Comparison of ENCODE assay signal across 24 cellular contexts in the genomic region with DNA sequence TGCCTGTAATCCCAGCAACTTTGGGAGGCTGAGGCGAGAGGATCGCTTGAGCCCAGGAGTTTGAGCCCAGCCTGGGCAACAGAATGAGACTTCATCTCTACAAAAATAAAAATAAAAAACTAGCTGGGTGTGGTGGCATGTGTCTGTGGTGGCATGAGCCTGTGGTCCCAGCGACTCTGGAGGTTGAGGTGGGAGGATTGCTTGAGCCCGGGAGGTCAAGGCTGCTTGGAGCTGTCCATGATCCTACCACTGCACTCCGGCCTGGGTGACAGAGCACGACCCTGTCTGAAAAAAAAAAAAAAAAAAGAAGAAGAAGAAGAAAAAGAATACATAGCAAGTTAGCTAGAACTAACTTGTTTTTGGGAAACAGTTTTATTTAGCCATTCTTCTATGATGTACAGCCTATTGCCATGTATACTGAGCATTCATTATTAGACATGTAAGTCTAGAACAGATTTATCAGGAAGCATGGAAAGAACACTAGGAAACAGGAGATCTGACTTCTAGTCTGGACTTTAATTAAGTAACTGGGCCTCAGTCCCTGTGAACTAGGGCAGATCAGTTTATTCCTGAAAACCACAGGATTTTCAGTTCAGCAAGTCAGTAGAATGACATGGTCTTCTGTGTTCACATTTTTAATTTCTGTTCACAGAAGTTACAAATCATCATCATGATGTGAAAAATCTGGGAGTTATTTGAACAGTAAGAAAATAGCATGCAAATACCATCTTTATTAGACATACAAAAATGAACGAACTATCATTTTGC.
DNase-seq lines count a peak whose midpoint lies in the region; ATAC-seq lines count a peak whose summit lies in the region.
"Had no signal": no experiment of that assay in that cellular context is flagged by ENCODE, and none has a peak within 500 bp of the region (broad histone marks: within the 10 kb centered on the region; RNA-seq: fewer than 3 reads in every experiment).

No MANE protein-coding gene starts in this region.

- no peak overlapping the region for H2BK5ac ChIP-seq in mesenchymal stem cell (ENCODE audit: low read depth, low read length, poor library complexity, severe bottlenecking)

- peaks cover 28 to 78% (median 53%) of the 10 kb centered on the region in 4 donors for H3K4me1 Mint-ChIP-seq in CD4-positive, CD25-positive, alpha-beta regulatory T cell

- ATAC-seq in CD4-positive, CD25-positive, alpha-beta regulatory T cell (ENCODE audit: low read depth in 2 of 2), result no peak
- no peak for ATAC-seq in GM21526 (IDR thresholded peaks at IDR 0.05; ENCODE audit: low FRiP score, unreplicated experiment)
- ATAC-seq in HG02973 (IDR thresholded peaks at IDR 0.05; ENCODE audit: unreplicated experiment), result no peak
- no peak for ATAC-seq in HG02610 (IDR thresholded peaks at IDR 0.05; ENCODE audit: unreplicated experiment)
- ATAC-seq: Right ventricle myocardium inferior had no signal

- H4K20me1 ChIP-seq in Karpas-422 (ENCODE audit: insufficient read depth, low read depth, low read length), result no peaks in the 10 kb centered on the region

- peak overlapping the region; percentile 37 to 91 (median 81) for H3K27ac Mint-ChIP-seq in CD4-positive, CD25-positive, alpha-beta regulatory T cell

- no peaks in the 10 kb centered on the region for H3K79me1 ChIP-seq in mesenchymal stem cell (replicated peaks; ENCODE audit: low read length, poor library complexity, severe bottlenecking)

- H3K18ac ChIP-seq in mesenchymal stem cell (ENCODE audit: low read depth in 1 of 2, low read length in 2 of 2), result no peak overlapping the region

- no peaks in the 10 kb centered on the region for H3K27me3 Mint-ChIP-seq in CD4-positive, CD25-positive, alpha-beta regulatory T cell
- H3K27me3 Mint-ChIP-seq: activated T-cell treated with anti-CD3 and anti-CD28 coated beads, Interleukin-2, amount 50 U/mL, for 24 hours had no signal

- H3K9ac ChIP-seq in Karpas-422 (ENCODE audit: low read length), result no peak overlapping the region
- H3K9ac ChIP-seq in mesenchymal stem cell (ENCODE audit: low read length), result no peak overlapping the region
- H3K9ac ChIP-seq: GM23248 had no signal

- no peak overlapping the region for H3K14ac ChIP-seq in mesenchymal stem cell (ENCODE audit: low read length in 2 of 2)

- peaks cover 10% of the 10 kb centered on the region for H3K36me3 ChIP-seq in CD4-positive, CD25-positive, alpha-beta regulatory T cell (ENCODE audit: control insufficient read depth, insufficient read depth, low read length)
- H3K36me3 ChIP-seq in Karpas-422 (ENCODE audit: insufficient read depth, low read length) (peaks cover 9% of the 10 kb centered on the region; the same call in 1 of the 2 replicates), mesenchymal stem cell (ENCODE audit: control insufficient read depth in 1 of 2, insufficient read depth in 2 of 2, low read depth in 1 of 2, low read length in 2 of 2) (no peaks in the 10 kb centered on the region)
- H3K36me3 ChIP-seq: ascending aorta, sigmoid colon had no signal

- H2BK12ac ChIP-seq in mesenchymal stem cell (ENCODE audit: low read length in 2 of 2), result no peak overlapping the region

- WGBS in mesenchymal stem cell, result 96% methylated on average over 3 of the region's 7 CpGs

- peak overlapping the region; percentile 81 for H3K27ac ChIP-seq in CD4-positive, CD25-positive, alpha-beta regulatory T cell (ENCODE audit: insufficient read depth, low read length, poor library complexity, severe bottlenecking)
- H3K27ac ChIP-seq in Karpas-422 (ENCODE audit: low read length) (peak overlapping the region; percentile 67), mesenchymal stem cell (ENCODE audit: low read length, poor library complexity, severe bottlenecking) (no peak overlapping the region)
- H3K27ac ChIP-seq: ascending aorta, epithelial cell of prostate, GM23248, hepatocyte, sigmoid colon, VCaP had no signal

- H3K4me2 ChIP-seq in Karpas-422 (ENCODE audit: low read depth, low read length, poor library complexity, severe bottlenecking) (peak overlapping the region; percentile 47), mesenchymal stem cell (ENCODE audit: low read length, poor library complexity, severe bottlenecking) (no peak overlapping the region)
- H3K4me2 ChIP-seq: hepatocyte had no signal

- no peak overlapping the region for H3K4ac ChIP-seq in mesenchymal stem cell (ENCODE audit: low read depth in 1 of 2, low read length in 2 of 2)

- no peak overlapping the region for H3K23ac ChIP-seq in mesenchymal stem cell (ENCODE audit: low read length in 2 of 2)

- H3K36me3 Mint-ChIP-seq in CD4-positive, CD25-positive, alpha-beta regulatory T cell, result peaks cover 21% of the 10 kb centered on the region

- no peak overlapping the region for H3K4me3 ChIP-seq in CD4-positive, CD25-positive, alpha-beta regulatory T cell (ENCODE audit: low read depth, low read length)
- H3K4me3 ChIP-seq in Karpas-422 (ENCODE audit: low read length) (no peak overlapping the region), mesenchymal stem cell (ENCODE audit: insufficient read depth in 1 of 2, low read depth in 1 of 2, low read length in 2 of 2) (no peak overlapping the region)
- H3K4me3 ChIP-seq: ascending aorta, dorsolateral prefrontal cortex, GM23248, hepatocyte, sigmoid colon had no signal

- H2BK15ac ChIP-seq in mesenchymal stem cell (ENCODE audit: low read depth, poor library complexity, severe bottlenecking), result no peak overlapping the region

- peak overlapping the region in 1 of 4 donors; percentile 75 for H3K4me3 Mint-ChIP-seq in CD4-positive, CD25-positive, alpha-beta regulatory T cell
- H3K4me3 Mint-ChIP-seq: activated T-cell treated with anti-CD3 and anti-CD28 coated beads, Interleukin-2, amount 50 U/mL, for 24 hours had no signal

- H3K4me1 ChIP-seq in CD4-positive, CD25-positive, alpha-beta regulatory T cell (ENCODE audit: control insufficient read depth, insufficient read depth, low read length, poor library complexity, severe bottlenecking), result peaks cover 60% of the 10 kb centered on the region
- H3K4me1 ChIP-seq in Karpas-422 (ENCODE audit: low read length), result peaks cover 46% of the 10 kb centered on the region
- no peaks in the 10 kb centered on the region for H3K4me1 ChIP-seq in mesenchymal stem cell (ENCODE audit: control insufficient read depth, insufficient read depth, low read depth, low read length)
- H3K4me1 ChIP-seq: ascending aorta, sigmoid colon had no signal

- H3K79me2 ChIP-seq in Karpas-422 (ENCODE audit: low read length), result peaks cover 20% of the 10 kb centered on the region
- H3K79me2 ChIP-seq: hepatocyte had no signal

- H2BK120ac ChIP-seq in mesenchymal stem cell (ENCODE audit: low read depth, low read length), result no peak overlapping the region

- no peak overlapping the region for H4K8ac ChIP-seq in mesenchymal stem cell (ENCODE audit: low read length)

- no peaks in the 10 kb centered on the region for H3K9me3 Mint-ChIP-seq in CD4-positive, CD25-positive, alpha-beta regulatory T cell
- H3K9me3 Mint-ChIP-seq: activated T-cell treated with anti-CD3 and anti-CD28 coated beads, Interleukin-2, amount 50 U/mL, for 24 hours had no signal

- H3K27me3 ChIP-seq in CD4-positive, CD25-positive, alpha-beta regulatory T cell (ENCODE audit: control insufficient read depth, insufficient read depth, low read length), result no peaks in the 10 kb centered on the region
- no peaks in the 10 kb centered on the region for H3K27me3 ChIP-seq in Karpas-422 (ENCODE audit: low read length)
- no peaks in the 10 kb centered on the region for H3K27me3 ChIP-seq in mesenchymal stem cell (ENCODE audit: control insufficient read depth in 1 of 2, insufficient read depth in 1 of 2, low read length in 2 of 2)
- H3K27me3 ChIP-seq: ascending aorta, dorsolateral prefrontal cortex, hepatocyte, sigmoid colon had no signal

- no peaks in the 10 kb centered on the region for H3K9me2 ChIP-seq in Karpas-422 (replicated peaks; ENCODE audit: insufficient read depth, low read length)

- no peak overlapping the region for H2AK5ac ChIP-seq in mesenchymal stem cell (ENCODE audit: low read length, severe bottlenecking)

- no peak for DNase-seq in CD4-positive, CD25-positive, alpha-beta regulatory T cell
- no peak for DNase-seq in Karpas-422
- DNase-seq in astrocyte of the hippocampus (ENCODE audit: low read depth, low spot score), result peak; percentile 16
- DNase-seq in mesenchymal stem cell, result peak; percentile 11
- DNase-seq: activated CD4-positive, alpha-beta T cell treated with anti-CD3 and anti-CD28 coated beads, Interleukin-2, amount 50 U/mL, for 4 hours; activated naive CD4-positive, alpha-beta T cell treated with Interleukin-2 at 50 U/mL for 16 hours; activated T-cell treated with anti-CD3 and anti-CD28 coated beads, Interleukin-2, amount 50 U/mL, for 24 hours; DMS79 treated with DMSO at 0.1 percent for 48 hours; dorsolateral prefrontal cortex; foreskin melanocyte; GM23248; NCI-H1105 treated with DMSO at 0.1 percent for 48 hours; NCI-H2029 treated with DMSO at 0.1 percent for 48 hours; NCI-H226; sigmoid colon; SW 1271 had no signal

- peak overlapping the region; percentile 11; the same call in 1 of the 2 replicates for H2AFZ ChIP-seq in Karpas-422 (ENCODE audit: low read length)
- no peak overlapping the region for H2AFZ ChIP-seq in mesenchymal stem cell (ENCODE audit: low read depth, low read length)
- H2AFZ ChIP-seq: GM23248, hepatocyte had no signal

- no peak overlapping the region for H4K91ac ChIP-seq in mesenchymal stem cell (ENCODE audit: low read length)

- H3K9me3 ChIP-seq in CD4-positive, CD25-positive, alpha-beta regulatory T cell (ENCODE audit: control insufficient read depth in 2 of 2, low read length in 2 of 2), result no peaks in the 10 kb centered on the region
- H3K9me3 ChIP-seq in Karpas-422 (ENCODE audit: low read length) (no peaks in the 10 kb centered on the region), mesenchymal stem cell (ENCODE audit: control insufficient read depth, low read length) (no peaks in the 10 kb centered on the region)
- H3K9me3 ChIP-seq: ascending aorta, sigmoid colon had no signal

Comparison
In these comparisons a context has a peak if more than half of its experiments do, and no peak if none do; other contexts are left out.
1. DNase-seq: peak in astrocyte of the hippocampus (single experiment) and mesenchymal stem cell (single experiment); none in CD4-positive, CD25-positive, alpha-beta regulatory T cell (0 of 3) and Karpas-422 (single experiment).